Comparison of ENCODE assay signal across 8 cellular contexts in genomic region chr12:62601765-62602444, GRCh38.
A peak's percentile ranks its signal among the peaks of the same experiment; 100 is the strongest.
DNase-seq lines count a peak whose midpoint lies in the region; ATAC-seq and TF ChIP-seq lines count a peak whose summit lies in the region.

No MANE protein-coding gene starts in this region.

- no peaks in the 10 kb centered on the region for H3K36me3 ChIP-seq in iPS DF 6.9 (ENCODE audit: control insufficient read depth, insufficient read depth, low read length)
- no peaks in the 10 kb centered on the region for H3K36me3 ChIP-seq in stomach

- H3K9me3 ChIP-seq in iPS DF 6.9 (ENCODE audit: control insufficient read depth, insufficient read depth, low read length) (no peaks in the 10 kb centered on the region), stomach (no peaks in the 10 kb centered on the region)

- intact Hi-C loops in stomach (cut with DNase I; ENCODE audit: low total_unique reads): no loop called here

- H3K27me3 ChIP-seq in iPS DF 6.9 (ENCODE audit: control insufficient read depth, insufficient read depth, low read length): no peaks in the 10 kb centered on the region
- no peaks in the 10 kb centered on the region for H3K27me3 ChIP-seq in stomach

- ATAC-seq in HG02885 (IDR thresholded peaks at IDR 0.05; ENCODE audit: poor library complexity, unreplicated experiment): no peak
- no peak for ATAC-seq in GM19452 (IDR thresholded peaks at IDR 0.05; ENCODE audit: unreplicated experiment)

- TF ChIP-seq POLR2A in stomach (IDR thresholded peaks at IDR 0.05): no peak

- H3K27ac ChIP-seq in VCaP (peak overlapping the region; percentile 100), iPS DF 6.9 (ENCODE audit: low read length) (no peak overlapping the region), stomach (peak overlapping the region; percentile 95 to 100 (median 99))

- WGBS in iPS DF 6.9 (ENCODE audit: insufficient coverage, insufficient read length): no CpG with 5 or more reads among the region's 10 CpGs
- WGBS in stomach, 5 donors: 4 to 5% (median 4%) methylated on average over 8 to 10 of the region's 10 CpGs

- no peak for TF ChIP-seq CTCF in VCaP (conservative IDR thresholded peaks at IDR 0.05)
- TF ChIP-seq CTCF in stomach (IDR thresholded peaks at IDR 0.05): no peak

- no peak for TF ChIP-seq EP300 in stomach (IDR thresholded peaks at IDR 0.05)

- H3K4me3 ChIP-seq in iPS DF 6.9 (ENCODE audit: low read length): peak overlapping the region; percentile 71; the same call in 1 of the 2 replicates
- H3K4me3 ChIP-seq in stomach: peak overlapping the region; percentile 62 to 83 (median 72)

- H3K4me1 ChIP-seq in iPS DF 6.9 (ENCODE audit: control insufficient read depth, insufficient read depth, low read length) (no peaks in the 10 kb centered on the region), stomach (peaks cover 11 to 41% (median 26%) of the 10 kb centered on the region in 4 donors)

- DNase-seq in NCI-H446 (lab: John Stamatoyannopoulos, UW) (peak; percentile 18 to 29), NCI-H446 treated with DMSO at 0.1 percent for 48 hours (lab: John Stamatoyannopoulos, UW) (no peak), iPS DF 6.9 (ENCODE audit: low read depth, low spot score) (no peak), stomach (no peak), NCI-H510A treated with DMSO at 0.1 percent for 48 hours (lab: John Stamatoyannopoulos, UW) (no peak)

Comparison
In these comparisons a context has a peak if more than half of its experiments do, and no peak if none do; other contexts are left out.
1. DNase-seq: peak in NCI-H446 (2 of 2); none in NCI-H446 treated with DMSO at 0.1 percent for 48 hours (single experiment), iPS DF 6.9 (single experiment), stomach (single experiment) and NCI-H510A treated with DMSO at 0.1 percent for 48 hours (single experiment).